6 cellular contexts compared by ENCODE assay signal in genomic region chr9:35748239-35748857, GRCh38. TPM values are rescaled to one million over a fixed set of nuclear protein-coding genes. Genes with fewer than 3 reads are reported as not detected.
DNase-seq lines count a peak whose midpoint lies in the region; ATAC-seq and TF ChIP-seq lines count a peak whose summit lies in the region.

No MANE protein-coding gene starts in this region.

- H3K4me3 Mint-ChIP-seq in activated T-cell treated with anti-CD3 and anti-CD28 coated beads, Interleukin-2, amount 50 U/mL, for 24 hours: peak overlapping the region; percentile 90

- H3K36me3 ChIP-seq in ectodermal cell (ENCODE audit: control insufficient read depth, insufficient read depth, low read length) (peaks cover 21% of the 10 kb centered on the region), sigmoid colon (peaks cover 17 to 50% (median 41%) of the 10 kb centered on the region in 4 donors)

- ATAC-seq in HG03521 (IDR thresholded peaks at IDR 0.05; ENCODE audit: unreplicated experiment): no peak

- 1 to 2% methylated on average over 24 of the region's 24 CpGs for whole genome bisulfite sequencing in ectodermal cell, 2 experiments
- 0 to 1% methylated on average over 24 of the region's 24 CpGs for WGBS in sigmoid colon, 2 donors

- H3K4me1 ChIP-seq in ectodermal cell (ENCODE audit: control insufficient read depth, insufficient read depth, low read length) (peaks cover 21% of the 10 kb centered on the region), sigmoid colon (peaks cover 0 to 65% (median 60%) of the 10 kb centered on the region in 4 donors)

- H3K27me3 ChIP-seq in ectodermal cell (ENCODE audit: control insufficient read depth, insufficient read depth, low read length, poor library complexity, severe bottlenecking) (no peaks in the 10 kb centered on the region), sigmoid colon (no peaks in the 10 kb centered on the region)

- H3K9me3 Mint-ChIP-seq in activated T-cell treated with anti-CD3 and anti-CD28 coated beads, Interleukin-2, amount 50 U/mL, for 24 hours: no peaks in the 10 kb centered on the region

- no peak for TF ChIP-seq CTCF in sigmoid colon (IDR thresholded peaks at IDR 0.05)

- H3K36me3 Mint-ChIP-seq in activated T-cell treated with anti-CD3 and anti-CD28 coated beads, Interleukin-2, amount 50 U/mL, for 24 hours (ENCODE audit: low read depth): peaks cover 83% of the 10 kb centered on the region

- peak in 1 of 2 donors; percentile 14 for TF ChIP-seq POLR2A in sigmoid colon (IDR thresholded peaks at IDR 0.05)

- intact Hi-C loops in sigmoid colon (cut with DNase I): loop anchor here (5.0 to 10.0 kb wide), 4 partner anchors 64 to 1084 kb away; partner anchors contain the start of genes CCL27 and SPAG8

- DNase-seq in activated T-cell treated with anti-CD3 and anti-CD28 coated beads, Interleukin-2, amount 50 U/mL, for 24 hours: no peak
- DNase-seq in activated T-cell treated with anti-CD3 and anti-CD28 coated beads, Interleukin-2, amount 50 U/mL, for 48 hours: no peak
- DNase-seq in sigmoid colon (no peak), activated gamma-delta T cell (lab: John Stamatoyannopoulos, UW) (no peak)

- H3K27ac Mint-ChIP-seq in activated T-cell treated with anti-CD3 and anti-CD28 coated beads, Interleukin-2, amount 50 U/mL, for 24 hours: peak overlapping the region; percentile 84

- H3K27me3 Mint-ChIP-seq in activated T-cell treated with anti-CD3 and anti-CD28 coated beads, Interleukin-2, amount 50 U/mL, for 24 hours: no peaks in the 10 kb centered on the region

- no peak for TF ChIP-seq EP300 in sigmoid colon (IDR thresholded peaks at IDR 0.05)

- H3K27ac ChIP-seq in ectodermal cell (ENCODE audit: insufficient read depth, low read depth, low read length, poor library complexity, severe bottlenecking): peak overlapping the region; percentile 76
- H3K27ac ChIP-seq in sigmoid colon: peak overlapping the region; percentile 90 to 97 (median 92)

- no peaks in the 10 kb centered on the region for H3K9me3 ChIP-seq in ectodermal cell (ENCODE audit: control insufficient read depth, low read length)
- H3K9me3 ChIP-seq in sigmoid colon: no peaks in the 10 kb centered on the region

- peak overlapping the region; percentile 86 for H3K4me3 ChIP-seq in ectodermal cell (ENCODE audit: insufficient read depth, low read depth, low read length)
- peak overlapping the region; percentile 87 to 97 (median 89) for H3K4me3 ChIP-seq in sigmoid colon

- peaks cover 45% of the 10 kb centered on the region for H3K4me1 Mint-ChIP-seq in activated T-cell treated with anti-CD3 and anti-CD28 coated beads, Interleukin-2, amount 50 U/mL, for 24 hours (ENCODE audit: low read depth)

RNA-seq across cellular contexts. Expression of gene GBA2, which starts 0.7 kb away (rescaled TPM):
- polyA plus RNA-seq in ectodermal cell (2013, experiment 1 of 4): 112 TPM
- 119 TPM for polyA plus RNA-seq in ectodermal cell (2013, experiment 2 of 4)
- 72.1 TPM for polyA plus RNA-seq in ectodermal cell (2013, experiment 3 of 4)
- 87.4 TPM for polyA plus RNA-seq in ectodermal cell (2013, experiment 4 of 4)
- 10 to 100 TPM; 45.9 to 91.7 (median 64.8) TPM for total RNA-seq in sigmoid colon
- polyA plus RNA-seq in sigmoid colon: 10 to 100 TPM; 34.8 to 88.5 (median 58.5) TPM

RNA-seq across cellular contexts. Expression of gene RGP1, which starts 0.7 kb away (rescaled TPM):
- 23.1 TPM for polyA plus RNA-seq in ectodermal cell (2013, experiment 1 of 4)
- 23.4 TPM for polyA plus RNA-seq in ectodermal cell (2013, experiment 2 of 4)
- polyA plus RNA-seq in ectodermal cell (2013, experiment 3 of 4): 17.3 TPM
- polyA plus RNA-seq in ectodermal cell (2013, experiment 4 of 4): 21.3 TPM
- 10 to 100 TPM; 13.3 to 23.5 (median 13.5) TPM for total RNA-seq in sigmoid colon
- 10 to 100 TPM; 10.2 to 37.2 (median 21.3) TPM for polyA plus RNA-seq in sigmoid colon

RNA-seq across cellular contexts. Expression of gene MSMP, which starts 5.7 kb away (rescaled TPM):
- 1.3 TPM for polyA plus RNA-seq in ectodermal cell (2013, experiment 1 of 4)
- not detected for polyA plus RNA-seq in ectodermal cell (2013, experiment 2 of 4)
- not detected for polyA plus RNA-seq in ectodermal cell (2013, experiment 3 of 4)
- not detected for polyA plus RNA-seq in ectodermal cell (2013, experiment 4 of 4)
- not detected for total RNA-seq in sigmoid colon
- polyA plus RNA-seq in sigmoid colon: under 1 TPM in 1 of 3 donors, not detected in 2; 0.57 TPM

RNA-seq across cellular contexts. Expression of gene CREB3, which starts 15.9 kb away (rescaled TPM):
- polyA plus RNA-seq in ectodermal cell (2013, experiment 1 of 4): 35.8 TPM
- 38.9 TPM for polyA plus RNA-seq in ectodermal cell (2013, experiment 2 of 4)
- polyA plus RNA-seq in ectodermal cell (2013, experiment 3 of 4): 28.5 TPM
- 34.9 TPM for polyA plus RNA-seq in ectodermal cell (2013, experiment 4 of 4)
- total RNA-seq in sigmoid colon: 10 to 100 TPM; 65.9 to 82.7 (median 75.4) TPM
- polyA plus RNA-seq in sigmoid colon: 10 to 100 TPM; 31.0 to 39.0 (median 35.3) TPM

RNA-seq across cellular contexts. Expression of gene TLN1, which starts 16.4 kb away (rescaled TPM):
- polyA plus RNA-seq in ectodermal cell (2013, experiment 1 of 4): 60.0 TPM
- 70.5 TPM for polyA plus RNA-seq in ectodermal cell (2013, experiment 2 of 4)
- 52.5 TPM for polyA plus RNA-seq in ectodermal cell (2013, experiment 3 of 4)
- polyA plus RNA-seq in ectodermal cell (2013, experiment 4 of 4): 62.7 TPM
- 100 to 1,000 TPM; 354 to 609 (median 525) TPM for total RNA-seq in sigmoid colon
- 100 to 1,000 TPM in 1 of 3 donors, 10 to 100 TPM in 2; 45.0 to 143 (median 57.6) TPM for polyA plus RNA-seq in sigmoid colon
